ENCODE assay signal across 8 cellular contexts in genomic region chr4:173522160-173522873, GRCh38. TPM values are rescaled to one million over a fixed set of nuclear protein-coding genes. Genes with fewer than 3 reads are reported as not detected.
DNase-seq lines count a peak whose midpoint lies in the region; ATAC-seq and TF ChIP-seq lines count a peak whose summit lies in the region.

No MANE protein-coding gene starts in this region.

- peak overlapping the region; percentile 86 for H2BK120ac ChIP-seq in mesenchymal stem cell (ENCODE audit: low read depth, low read length)

- H3K9me3 ChIP-seq in ectodermal cell (ENCODE audit: control insufficient read depth, low read length) (no peaks in the 10 kb centered on the region), mesenchymal stem cell (ENCODE audit: control insufficient read depth, low read length) (no peaks in the 10 kb centered on the region), vagina (no peaks in the 10 kb centered on the region)

- WGBS in ectodermal cell, 2 experiments, result 0 to 1% methylated on average over 60 of the region's 60 CpGs
- WGBS in mesenchymal stem cell, result under 1% methylated on average over 59 of the region's 60 CpGs

- peaks cover 13% of the 10 kb centered on the region for H3K4me1 ChIP-seq in ectodermal cell (ENCODE audit: control insufficient read depth, insufficient read depth, low read length)
- H3K4me1 ChIP-seq in mesenchymal stem cell (ENCODE audit: control insufficient read depth, insufficient read depth, low read depth, low read length), result peaks cover 30% of the 10 kb centered on the region
- H3K4me1 ChIP-seq in vagina, result peaks cover 56% of the 10 kb centered on the region

- H3K14ac ChIP-seq in mesenchymal stem cell (ENCODE audit: low read length in 2 of 2), result no peak overlapping the region

- H2BK15ac ChIP-seq in mesenchymal stem cell (ENCODE audit: low read depth, poor library complexity, severe bottlenecking), result peak overlapping the region; percentile 34

- no peaks in the 10 kb centered on the region for H3K36me3 ChIP-seq in ectodermal cell (ENCODE audit: control insufficient read depth, insufficient read depth, low read length)
- H3K36me3 ChIP-seq in mesenchymal stem cell (ENCODE audit: control insufficient read depth in 1 of 2, insufficient read depth in 2 of 2, low read depth in 1 of 2, low read length in 2 of 2), result peaks cover 0 to 5% of the 10 kb centered on the region in 2 experiments
- H3K36me3 ChIP-seq in vagina, result no peaks in the 10 kb centered on the region

- H3K18ac ChIP-seq in mesenchymal stem cell (ENCODE audit: low read depth in 1 of 2, low read length in 2 of 2), result peak overlapping the region; percentile 72 to 95

- peak overlapping the region; percentile 45 to 88 for H3K4ac ChIP-seq in mesenchymal stem cell (ENCODE audit: low read depth in 1 of 2, low read length in 2 of 2)

- H3K27ac ChIP-seq in ectodermal cell (ENCODE audit: insufficient read depth, low read depth, low read length, poor library complexity, severe bottlenecking), result no peak overlapping the region
- H3K27ac ChIP-seq in mesenchymal stem cell (ENCODE audit: low read length, poor library complexity, severe bottlenecking), result no peak overlapping the region
- peak overlapping the region; percentile 90 for H3K27ac ChIP-seq in vagina

- ATAC-seq in GM18502 (IDR thresholded peaks at IDR 0.05; ENCODE audit: poor library complexity, unreplicated experiment) (no peak), HG03039 (IDR thresholded peaks at IDR 0.05; ENCODE audit: unreplicated experiment) (no peak), HG03571 (IDR thresholded peaks at IDR 0.05; ENCODE audit: unreplicated experiment) (no peak)

- no peak for TF ChIP-seq CTCF in vagina (IDR thresholded peaks at IDR 0.05)

- TF ChIP-seq POLR2A in vagina (IDR thresholded peaks at IDR 0.05), result peak in 1 of 2 donors; percentile 15

- peak overlapping the region; percentile 19 for H3K4me3 ChIP-seq in ectodermal cell (ENCODE audit: insufficient read depth, low read depth, low read length)
- peak overlapping the region; percentile 31 to 90 for H3K4me3 ChIP-seq in mesenchymal stem cell (ENCODE audit: insufficient read depth in 1 of 2, low read depth in 1 of 2, low read length in 2 of 2)
- H3K4me3 ChIP-seq in vagina, result peak overlapping the region; percentile 39 to 47

- peak; percentile 83 for DNase-seq in EL
- peak; percentile 10 for DNase-seq in NCI-H345 (lab: John Stamatoyannopoulos, UW)
- peak; percentile 95 for DNase-seq in mesenchymal stem cell
- peak; percentile 46 to 81 for DNase-seq in vagina (ENCODE audit: extremely low spot score in 2 of 2)

- H3K4me2 ChIP-seq in mesenchymal stem cell (ENCODE audit: low read length, poor library complexity, severe bottlenecking), result peak overlapping the region; percentile 87

- H2BK12ac ChIP-seq in mesenchymal stem cell (ENCODE audit: low read length in 2 of 2), result peak overlapping the region in 1 of 2 experiments; percentile 2

- H3K27me3 ChIP-seq in ectodermal cell (ENCODE audit: control insufficient read depth, insufficient read depth, low read length, poor library complexity, severe bottlenecking), result peaks cover 100% of the 10 kb centered on the region
- H3K27me3 ChIP-seq in mesenchymal stem cell (ENCODE audit: control insufficient read depth in 1 of 2, insufficient read depth in 1 of 2, low read length in 2 of 2), result peaks cover 0 to 99% of the 10 kb centered on the region in 2 experiments
- peaks cover 4% of the 10 kb centered on the region for H3K27me3 ChIP-seq in vagina

- peak overlapping the region; percentile 97 for H4K8ac ChIP-seq in mesenchymal stem cell (ENCODE audit: low read length)

- no peak overlapping the region for H2AFZ ChIP-seq in mesenchymal stem cell (ENCODE audit: low read depth, low read length)

- H4K91ac ChIP-seq in mesenchymal stem cell (ENCODE audit: low read length), result peak overlapping the region; percentile 64

- peak overlapping the region; percentile 99 for H3K9ac ChIP-seq in mesenchymal stem cell (ENCODE audit: low read length)

- intact Hi-C loops in vagina (cut with DNase I), result no loop called here

- H3K79me1 ChIP-seq in mesenchymal stem cell (replicated peaks; ENCODE audit: low read length, poor library complexity, severe bottlenecking), result no peaks in the 10 kb centered on the region

- H2AK5ac ChIP-seq in mesenchymal stem cell (ENCODE audit: low read length, severe bottlenecking), result no peak overlapping the region

- H2BK5ac ChIP-seq in mesenchymal stem cell (ENCODE audit: low read depth, low read length, poor library complexity, severe bottlenecking), result no peak overlapping the region

- H3K23ac ChIP-seq in mesenchymal stem cell (ENCODE audit: low read length in 2 of 2), result peak overlapping the region in 1 of 2 experiments; percentile 19

RNA-seq across cellular contexts. Expression of gene HAND2, which starts 7.7 kb away (rescaled TPM):
- 0.56 TPM for polyA plus RNA-seq in ectodermal cell (2013, experiment 1 of 4)
- polyA plus RNA-seq in ectodermal cell (2013, experiment 2 of 4), result 0.48 TPM
- 0.91 TPM for polyA plus RNA-seq in ectodermal cell (2013, experiment 3 of 4)
- 0.89 TPM for polyA plus RNA-seq in ectodermal cell (2013, experiment 4 of 4)
- 171 TPM for polyA plus RNA-seq in mesenchymal stem cell (2013, experiment 1 of 2)
- 173 TPM for polyA plus RNA-seq in mesenchymal stem cell (2013, experiment 2 of 2)
- 26.0 TPM for total RNA-seq in vagina

Comparison
In these comparisons a context has a peak if more than half of its experiments do, and no peak if none do; other contexts are left out.
1. DNase-seq: peak in every context shown above with its lines; median percentile 95 in mesenchymal stem cell; 83 in EL; 64 in vagina; 10 in NCI-H345.